ENCODE assay signal across 7 cellular contexts in the genomic region with DNA sequence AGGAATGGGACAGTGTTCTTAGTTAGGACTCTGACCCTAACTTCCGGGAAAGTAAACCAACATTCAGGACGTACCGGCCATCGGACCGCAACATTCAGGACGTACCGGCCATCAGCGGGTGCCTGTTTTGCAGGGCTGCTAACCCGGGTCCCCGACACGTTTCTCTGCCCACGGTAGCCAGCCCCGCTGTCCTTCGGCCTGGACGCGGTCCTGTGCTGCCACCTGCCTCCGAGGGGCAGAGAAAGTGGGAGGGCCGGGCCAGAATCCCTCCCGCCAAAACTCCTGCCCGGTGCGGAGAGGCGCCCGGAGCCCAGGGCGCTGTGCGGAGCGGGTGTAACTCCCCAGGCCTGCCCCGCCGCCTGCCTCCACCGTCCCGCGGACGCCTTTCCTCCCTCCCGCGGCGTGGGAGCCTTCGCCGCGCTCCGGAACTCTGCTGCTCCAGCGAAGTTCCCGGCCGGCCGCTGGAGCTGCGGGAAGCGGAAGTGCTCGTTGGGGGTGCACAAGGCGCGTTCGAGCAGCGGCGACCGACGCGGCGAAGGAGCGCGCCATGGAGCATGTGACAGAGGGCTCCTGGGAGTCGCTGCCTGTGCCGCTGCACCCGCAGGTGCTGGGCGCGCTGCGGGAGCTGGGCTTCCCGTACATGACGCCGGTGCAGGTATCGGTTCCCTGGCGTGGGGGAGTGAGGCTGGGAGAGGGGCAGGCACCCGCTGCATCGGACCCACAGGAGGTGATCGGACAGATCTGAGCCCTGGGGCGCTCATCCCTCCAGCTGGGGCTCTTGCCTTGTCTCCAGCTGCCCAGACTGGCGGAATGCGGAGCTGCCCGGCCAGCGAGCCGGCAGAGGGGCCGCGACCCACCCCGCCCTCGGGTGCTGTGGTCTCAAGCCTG. TPM values are rescaled to one million over a fixed set of nuclear protein-coding genes. Genes with fewer than 3 reads are reported as not detected.
DNase-seq lines count a peak whose midpoint lies in the region; ATAC-seq and TF ChIP-seq lines count a peak whose summit lies in the region.

A gene with protein sequence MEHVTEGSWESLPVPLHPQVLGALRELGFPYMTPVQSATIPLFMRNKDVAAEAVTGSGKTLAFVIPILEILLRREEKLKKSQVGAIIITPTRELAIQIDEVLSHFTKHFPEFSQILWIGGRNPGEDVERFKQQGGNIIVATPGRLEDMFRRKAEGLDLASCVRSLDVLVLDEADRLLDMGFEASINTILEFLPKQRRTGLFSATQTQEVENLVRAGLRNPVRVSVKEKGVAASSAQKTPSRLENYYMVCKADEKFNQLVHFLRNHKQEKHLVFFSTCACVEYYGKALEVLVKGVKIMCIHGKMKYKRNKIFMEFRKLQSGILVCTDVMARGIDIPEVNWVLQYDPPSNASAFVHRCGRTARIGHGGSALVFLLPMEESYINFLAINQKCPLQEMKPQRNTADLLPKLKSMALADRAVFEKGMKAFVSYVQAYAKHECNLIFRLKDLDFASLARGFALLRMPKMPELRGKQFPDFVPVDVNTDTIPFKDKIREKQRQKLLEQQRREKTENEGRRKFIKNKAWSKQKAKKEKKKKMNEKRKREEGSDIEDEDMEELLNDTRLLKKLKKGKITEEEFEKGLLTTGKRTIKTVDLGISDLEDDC (plus strand): TSS at position 498 of the 888 bp plus-strand sequence. CDS start 50 bp downstream, at position 548.

- WGBS in sigmoid colon, 2 donors, result 0% methylated on average over 81 of the region's 81 CpGs

- DNase-seq in NCI-H146 (lab: John Stamatoyannopoulos, UW) (peak; percentile 82), T-helper 9 cell (peak; percentile 84), astrocyte of the hippocampus (ENCODE audit: low read depth, low spot score) (peak; percentile 94), hypothalamus (lab: John Stamatoyannopoulos, UW) (peak; percentile 29 to 92 (median 76)), sigmoid colon (peak; percentile 89)

- peak in 3 of 4 experiments; percentile 13 to 51 (median 25) for TF ChIP-seq CTCF in sigmoid colon (IDR thresholded peaks at IDR 0.05)

- H3K4me3 ChIP-seq in sigmoid colon, result peak within 1 kb of the TSS; percentile 72 to 99 (median 84)

- no peaks in the 10 kb centered on the region for H3K27me3 ChIP-seq in sigmoid colon

- peak; percentile 33 to 51 for TF ChIP-seq POLR2A in sigmoid colon (IDR thresholded peaks at IDR 0.05)

- intact Hi-C loops in sigmoid colon (cut with DNase I), result loop anchor here (10.0 kb wide), 1 partner anchor 1077 kb away; a partner anchor contains a TSS

- TF ChIP-seq EP300 in sigmoid colon (IDR thresholded peaks at IDR 0.05), result peak in 1 of 4 donors; percentile 46

- H3K9me3 ChIP-seq in sigmoid colon, result no peaks in the 10 kb centered on the region

- H3K27ac ChIP-seq in sigmoid colon, result peak within 1 kb of the TSS; percentile 84 to 90 (median 85)

- peaks cover 5 to 34% (median 12%) of the 10 kb centered on the region in 4 donors for H3K36me3 ChIP-seq in sigmoid colon

- ATAC-seq in GM18498 (IDR thresholded peaks at IDR 0.05; ENCODE audit: unreplicated experiment) (peak; percentile 87), HG02798 (IDR thresholded peaks at IDR 0.05; ENCODE audit: poor library complexity, unreplicated experiment) (peak; percentile 92)

- H3K4me1 ChIP-seq in sigmoid colon, result peaks cover 0 to 25% (median 20%) of the 10 kb centered on the region in 4 donors

RNA-seq across cellular contexts. Expression of the gene that starts here (rescaled TPM):
- 10 to 100 TPM; 13.6 to 33.0 (median 18.2) TPM for total RNA-seq in sigmoid colon
- 10 to 100 TPM in 1 of 3 donors, 1 to 10 TPM in 2; 5.4 to 13.4 (median 6.7) TPM for polyA plus RNA-seq in sigmoid colon

Comparison
In these comparisons a context has a peak if more than half of its experiments do, and no peak if none do; other contexts are left out.
1. Peak in every context shown above with its lines: DNase-seq, ATAC-seq, H3K4me3 ChIP-seq and H3K27ac ChIP-seq.